In the genomic region with DNA sequence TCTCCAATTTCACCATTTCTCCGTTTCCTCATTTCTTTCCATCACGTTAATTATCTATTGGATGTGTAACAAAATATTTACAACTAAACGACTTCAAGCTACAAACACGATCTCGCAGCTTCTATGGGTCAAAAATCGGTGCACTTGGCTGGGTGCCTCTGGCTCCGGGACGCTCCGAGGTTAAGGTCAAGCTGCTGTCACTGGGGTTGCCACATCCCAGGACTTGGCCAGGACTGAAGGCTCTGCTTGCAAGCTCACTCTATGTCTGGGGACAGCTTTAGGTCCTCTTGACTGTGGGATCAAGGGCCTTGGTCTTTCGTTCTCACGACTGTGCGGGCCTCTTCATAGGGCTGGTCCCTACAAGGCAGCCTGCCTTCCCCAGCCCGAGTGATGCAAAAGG, we compare ENCODE assay signal across 16 cellular contexts.
A peak's percentile ranks its signal among the peaks of the same experiment; 100 is the strongest.
DNase-seq lines count a peak whose midpoint lies in the region; ATAC-seq and TF ChIP-seq lines count a peak whose summit lies in the region.
"Had no signal": no experiment of that assay in that cellular context is flagged by ENCODE, and none has a peak within 500 bp of the region (broad histone marks: within the 10 kb centered on the region; RNA-seq: fewer than 3 reads in every experiment).

No MANE protein-coding gene starts in this region.

- intact Hi-C loops in adrenal gland (cut with DNase I) = no loop called here

- H3K36me3 ChIP-seq in adrenal gland (replicated peaks in 1 of 2) (no peaks in the 10 kb centered on the region), SK-N-SH (replicated peaks in 1 of 2; ENCODE audit: control insufficient read depth in 1 of 2, insufficient read depth in 2 of 2, low read length in 1 of 2) (no peaks in the 10 kb centered on the region)
- H3K36me3 ChIP-seq: BLaER1, HAP-1 had no signal

- no peaks in the 10 kb centered on the region for H3K27me3 ChIP-seq in adrenal gland
- no peaks in the 10 kb centered on the region for H3K27me3 ChIP-seq in SK-N-SH (ENCODE audit: insufficient read depth)
- H3K27me3 ChIP-seq: BLaER1 had no signal

- peak overlapping the region; percentile 13 for H3K27ac Mint-ChIP-seq in activated T-cell treated with anti-CD3 and anti-CD28 coated beads, Interleukin-2, amount 50 U/mL, for 72 hours
- peak overlapping the region; percentile 23 for H3K27ac Mint-ChIP-seq in nephron progenitor cell

- CTCF ChIA-PET in SK-N-SH (lab: Yijun Ruan, JAX) = no interaction called here

- H3K4me2 ChIP-seq in SK-N-SH = no peak overlapping the region
- H3K4me2 ChIP-seq: BLaER1 had no signal

- TF ChIP-seq POLR2A in adrenal gland (IDR thresholded peaks at IDR 0.05) = no peak

- no peak for TF ChIP-seq EP300 in SK-N-SH (IDR thresholded peaks at IDR 0.05; ENCODE audit: borderline replicate concordance in 1 of 2, low read depth in 1 of 2, low read length in 1 of 2)

- H3K9me2 ChIP-seq in SK-N-SH = no peaks in the 10 kb centered on the region

- POLR2A ChIA-PET in SK-N-SH (lab: Yijun Ruan, JAX) = no interaction called here

- 50 to 63% (median 53%) methylated on average over 9 to 13 of the region's 13 CpGs for WGBS in adrenal gland, 4 donors
- 86% methylated on average over 13 of the region's 13 CpGs for WGBS in SK-N-SH (ENCODE audit: low lambda C conversion rate)

- H3K9me3 Mint-ChIP-seq in activated T-cell treated with anti-CD3 and anti-CD28 coated beads, Interleukin-2, amount 50 U/mL, for 72 hours = no peaks in the 10 kb centered on the region
- no peaks in the 10 kb centered on the region for H3K9me3 Mint-ChIP-seq in nephron progenitor cell
- H3K9me3 Mint-ChIP-seq: CD8-positive, alpha-beta memory T cell had no signal

- H3K4me3 Mint-ChIP-seq in activated T-cell treated with anti-CD3 and anti-CD28 coated beads, Interleukin-2, amount 50 U/mL, for 72 hours = no peak overlapping the region
- H3K4me3 Mint-ChIP-seq in nephron progenitor cell = no peak overlapping the region
- H3K4me3 Mint-ChIP-seq: CD8-positive, alpha-beta memory T cell had no signal

- H3K4me3 ChIP-seq in adrenal gland = no peak overlapping the region
- no peak overlapping the region for H3K4me3 ChIP-seq in SK-N-SH (ENCODE audit: low read depth in 2 of 2, low read length in 1 of 2)
- H3K4me3 ChIP-seq: BLaER1, HAP-1 had no signal

- H3K36me3 Mint-ChIP-seq in activated T-cell treated with anti-CD3 and anti-CD28 coated beads, Interleukin-2, amount 50 U/mL, for 72 hours (ENCODE audit: insufficient read depth in 2 of 2) = no peaks in the 10 kb centered on the region
- no peaks in the 10 kb centered on the region for H3K36me3 Mint-ChIP-seq in nephron progenitor cell (ENCODE audit: low read depth)
- H3K36me3 Mint-ChIP-seq: CD8-positive, alpha-beta memory T cell had no signal

- H3K4me1 ChIP-seq in adrenal gland (replicated peaks in 1 of 2) (peaks cover 0 to 26% of the 10 kb centered on the region in 2 donors), SK-N-SH (ENCODE audit: control insufficient read depth in 1 of 2, insufficient read depth in 2 of 2, low read depth in 1 of 2, low read length in 1 of 2) (peaks cover 0 to 23% of the 10 kb centered on the region in 2 experiments; a peak in 1 of 4 replicates)
- H3K4me1 ChIP-seq: HAP-1 had no signal

- no peak overlapping the region for H3K9ac ChIP-seq in SK-N-SH
- H3K9ac ChIP-seq: BLaER1 had no signal

- H3K4me1 Mint-ChIP-seq in activated T-cell treated with anti-CD3 and anti-CD28 coated beads, Interleukin-2, amount 50 U/mL, for 72 hours (ENCODE audit: low read depth) = no peaks in the 10 kb centered on the region
- H3K4me1 Mint-ChIP-seq in nephron progenitor cell = peaks cover 70% of the 10 kb centered on the region
- H3K4me1 Mint-ChIP-seq: CD8-positive, alpha-beta memory T cell had no signal

- peaks cover 11% of the 10 kb centered on the region for H3K27me3 Mint-ChIP-seq in activated T-cell treated with anti-CD3 and anti-CD28 coated beads, Interleukin-2, amount 50 U/mL, for 72 hours (ENCODE audit: low read depth)
- no peaks in the 10 kb centered on the region for H3K27me3 Mint-ChIP-seq in nephron progenitor cell (ENCODE audit: low read depth, poor library complexity)

- TF ChIP-seq CTCF in adrenal gland (IDR thresholded peaks at IDR 0.05) (no peak), nephron progenitor cell (IDR thresholded peaks at IDR 0.05) (no peak), SK-N-SH (IDR thresholded peaks at IDR 0.05) (no peak)

- no peak overlapping the region for H2AFZ ChIP-seq in SK-N-SH (ENCODE audit: low read depth)

- TF ChIP-seq RAD21 in SK-N-SH (IDR thresholded peaks at IDR 0.05; ENCODE audit: low read length) = no peak

- no peak for ATAC-seq in activated T-cell treated with anti-CD3 and anti-CD28 coated beads, Interleukin-2, amount 50 U/mL, for 72 hours (replicated peaks in 1 of 2)
- peak; percentile 87 for ATAC-seq in left lobe of liver

- no peak for DNase-seq in activated T-cell treated with anti-CD3 and anti-CD28 coated beads, Interleukin-2, amount 50 U/mL, for 72 hours
- DNase-seq in activated T-cell treated with anti-CD3 and anti-CD28 coated beads, Interleukin-2, amount 50 U/mL, for 1 hour = no peak
- peak in 6 of 7 donors; percentile 48 to 80 (median 64) for DNase-seq in adrenal gland
- DNase-seq in left lobe of liver (ENCODE audit: low spot score) = peak; percentile 86
- no peak for DNase-seq in nephron progenitor cell
- DNase-seq in 8988T = no peak
- no peak for DNase-seq in activated gamma-delta T cell (lab: John Stamatoyannopoulos, UW)
- DNase-seq in SK-N-SH = no peak
- DNase-seq: AML-193; Caco-2; CD8-positive, alpha-beta memory T cell; DND-41; GDM1 had no signal

- H3K27ac ChIP-seq in adrenal gland = no peak overlapping the region
- no peak overlapping the region for H3K27ac ChIP-seq in SK-N-SH (ENCODE audit: low read depth in 2 of 2, low read length in 1 of 2)
- H3K27ac ChIP-seq: 22Rv1, BLaER1 had no signal

- H3K79me2 ChIP-seq in SK-N-SH (ENCODE audit: insufficient read depth) = no peaks in the 10 kb centered on the region

- no peaks in the 10 kb centered on the region for H3F3A ChIP-seq in SK-N-SH (replicated peaks; ENCODE audit: insufficient read depth)

- H3K9me3 ChIP-seq in adrenal gland (replicated peaks in 1 of 3) (no peaks in the 10 kb centered on the region), SK-N-SH (no peaks in the 10 kb centered on the region)
- H3K9me3 ChIP-seq: BLaER1, Caco-2, HAP-1 had no signal

- H4K20me1 ChIP-seq in SK-N-SH (ENCODE audit: insufficient read depth) = no peaks in the 10 kb centered on the region
- H4K20me1 ChIP-seq: BLaER1 had no signal

TF ChIP-seq in SK-N-SH, 30 proteins besides CTCF, POLR2A, EP300 and RAD21:
- TF ChIP-seq, protein P1, sequence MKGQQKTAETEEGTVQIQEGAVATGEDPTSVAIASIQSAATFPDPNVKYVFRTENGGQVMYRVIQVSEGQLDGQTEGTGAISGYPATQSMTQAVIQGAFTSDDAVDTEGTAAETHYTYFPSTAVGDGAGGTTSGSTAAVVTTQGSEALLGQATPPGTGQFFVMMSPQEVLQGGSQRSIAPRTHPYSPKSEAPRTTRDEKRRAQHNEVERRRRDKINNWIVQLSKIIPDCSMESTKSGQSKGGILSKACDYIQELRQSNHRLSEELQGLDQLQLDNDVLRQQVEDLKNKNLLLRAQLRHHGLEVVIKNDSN (IDR thresholded peaks at IDR 0.05; ENCODE audit: borderline replicate concordance, low read depth) = no peak
- no peak for TF ChIP-seq FOXM1 (IDR thresholded peaks at IDR 0.05; ENCODE audit: low read depth)
- TF ChIP-seq GATA2 (CRISPR knock-in tag; IDR thresholded peaks at IDR 0.05) = no peak
- TF ChIP-seq RXRA (IDR thresholded peaks at IDR 0.05; ENCODE audit: borderline replicate concordance, low read depth) = no peak
- no peak for TF ChIP-seq GABPA (IDR thresholded peaks at IDR 0.05; ENCODE audit: low read depth)
- TF ChIP-seq YY1 (IDR thresholded peaks at IDR 0.05; ENCODE audit: low read depth) = no peak
- no peak for TF ChIP-seq JUND (IDR thresholded peaks at IDR 0.05)

Comparison
In these comparisons a context has a peak if more than half of its experiments do, and no peak if none do; other contexts are left out.
1. DNase-seq: peak in adrenal gland (6 of 7) and left lobe of liver (single experiment); none in activated T-cell treated with anti-CD3 and anti-CD28 coated beads, Interleukin-2, amount 50 U/mL, for 72 hours (0 of 2), activated T-cell treated with anti-CD3 and anti-CD28 coated beads, Interleukin-2, amount 50 U/mL, for 1 hour (single experiment), nephron progenitor cell (single experiment), 8988T (single experiment), activated gamma-delta T cell (single experiment) and SK-N-SH (single experiment).